ENCODE assay signal across 10 cellular contexts in the genomic region with DNA sequence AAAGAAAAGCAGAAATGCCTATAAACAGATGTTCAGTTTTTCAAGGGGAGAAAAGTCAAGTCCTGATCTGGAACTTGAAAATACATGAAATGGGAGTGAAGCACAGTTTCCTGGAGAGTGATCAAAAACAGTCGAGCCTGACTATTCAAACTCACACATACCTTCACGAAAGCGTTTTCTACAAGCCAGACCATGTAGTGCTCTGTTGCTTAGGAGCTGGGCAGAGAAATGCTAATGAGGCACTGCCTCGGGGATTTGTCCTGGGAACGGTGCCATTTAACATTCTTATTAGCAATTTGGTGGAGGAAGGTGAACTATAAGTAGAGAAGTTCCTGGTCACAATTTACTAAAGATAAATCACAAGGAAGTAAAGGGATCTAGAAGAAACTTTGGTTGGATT. TPM values are rescaled to one million over a fixed set of nuclear protein-coding genes. Genes with fewer than 3 reads are reported as not detected.
A peak's percentile ranks its signal among the peaks of the same experiment; 100 is the strongest.
DNase-seq lines count a peak whose midpoint lies in the region; ATAC-seq and TF ChIP-seq lines count a peak whose summit lies in the region.
"Had no signal": no experiment of that assay in that cellular context is flagged by ENCODE, and none has a peak within 500 bp of the region (broad histone marks: within the 10 kb centered on the region; RNA-seq: fewer than 3 reads in every experiment).

No MANE protein-coding gene starts in this region.

- no peak for TF ChIP-seq CTCF in right atrium auricular region (IDR thresholded peaks at IDR 0.05)

- no peak overlapping the region for H3K4me3 ChIP-seq in right atrium auricular region
- H3K4me3 ChIP-seq: BLaER1 treated with 17β-estradiol and CSF1 and Interleukin-3, amounts not matched to agents 10 nM and 100 nM had no signal

- in situ Hi-C loops in KBM-7 (cut with MboI; ENCODE audit: low pct_unique_long_range_greater_than_20kb, low sequenced_read_pairs): no loop called here

- peaks cover 4% of the 10 kb centered on the region for H3K36me3 ChIP-seq in right atrium auricular region

- H3K4me1 ChIP-seq in right atrium auricular region: peaks cover 0 to 31% of the 10 kb centered on the region in 2 donors

- H3K9me3 ChIP-seq in right atrium auricular region: no peaks in the 10 kb centered on the region

- H3K27me3 ChIP-seq in right atrium auricular region: no peaks in the 10 kb centered on the region
- H3K27me3 ChIP-seq: BLaER1 treated with 17β-estradiol and CSF1 and Interleukin-3, amounts not matched to agents 10 nM and 100 nM had no signal

- H3K27ac ChIP-seq in right atrium auricular region: peak overlapping the region in 1 of 2 donors; percentile 21
- H3K27ac ChIP-seq: BLaER1 treated with 17β-estradiol and CSF1 and Interleukin-3, amounts not matched to agents 10 nM and 100 nM had no signal

- intact Hi-C loops in Right ventricle myocardium inferior (cut with DNase I): no loop called here

- ATAC-seq in Right ventricle myocardium inferior: peak; percentile 60
- no peak for ATAC-seq in HG03571 (IDR thresholded peaks at IDR 0.05; ENCODE audit: unreplicated experiment)
- ATAC-seq: stimulated activated naive B cell treated with anti-CD40 and anti-IgM and Interleukin-4, amounts not matched to agents 10 μg/mL and 1 μg/mL and 100 μg/mL, for 72 hours had no signal

- DNase-seq in Right ventricle myocardium inferior (ENCODE audit: missing footprints) (no peak), right atrium auricular region (ENCODE audit: low spot score) (no peak), dermis blood vessel endothelial cell (peak; percentile 62), left kidney (ENCODE audit: low read depth, low spot score) (peak; percentile 83), ureter (ENCODE audit: low spot score) (peak; percentile 47), NCI-H748 (lab: John Stamatoyannopoulos, UW; ENCODE audit: unreplicated experiment) (no peak), KBM-7 (no peak)
- DNase-seq: stimulated activated naive B cell treated with anti-CD40 and anti-IgM and Interleukin-4, amounts not matched to agents 10 μg/mL and 1 μg/mL and 100 μg/mL, for 72 hours had no signal

RNA-seq across cellular contexts. Expression of gene NHSL1, which starts 5.9 kb away (rescaled TPM):
- total RNA-seq in Right ventricle myocardium inferior: 56.6 TPM
- 10 to 100 TPM; 34.3 to 41.6 TPM for total RNA-seq in right atrium auricular region
- 45.1 and 78.7 TPM in 2 replicates for total RNA-seq in dermis blood vessel endothelial cell
- total RNA-seq in ureter: 25.1 TPM

Comparison
In these comparisons a context has a peak if more than half of its experiments do, and no peak if none do; other contexts are left out.
1. DNase-seq: peak in dermis blood vessel endothelial cell (single experiment), left kidney (single experiment) and ureter (single experiment); none in Right ventricle myocardium inferior (single experiment), right atrium auricular region (single experiment), NCI-H748 (single experiment) and KBM-7 (single experiment).